In the genomic region with DNA sequence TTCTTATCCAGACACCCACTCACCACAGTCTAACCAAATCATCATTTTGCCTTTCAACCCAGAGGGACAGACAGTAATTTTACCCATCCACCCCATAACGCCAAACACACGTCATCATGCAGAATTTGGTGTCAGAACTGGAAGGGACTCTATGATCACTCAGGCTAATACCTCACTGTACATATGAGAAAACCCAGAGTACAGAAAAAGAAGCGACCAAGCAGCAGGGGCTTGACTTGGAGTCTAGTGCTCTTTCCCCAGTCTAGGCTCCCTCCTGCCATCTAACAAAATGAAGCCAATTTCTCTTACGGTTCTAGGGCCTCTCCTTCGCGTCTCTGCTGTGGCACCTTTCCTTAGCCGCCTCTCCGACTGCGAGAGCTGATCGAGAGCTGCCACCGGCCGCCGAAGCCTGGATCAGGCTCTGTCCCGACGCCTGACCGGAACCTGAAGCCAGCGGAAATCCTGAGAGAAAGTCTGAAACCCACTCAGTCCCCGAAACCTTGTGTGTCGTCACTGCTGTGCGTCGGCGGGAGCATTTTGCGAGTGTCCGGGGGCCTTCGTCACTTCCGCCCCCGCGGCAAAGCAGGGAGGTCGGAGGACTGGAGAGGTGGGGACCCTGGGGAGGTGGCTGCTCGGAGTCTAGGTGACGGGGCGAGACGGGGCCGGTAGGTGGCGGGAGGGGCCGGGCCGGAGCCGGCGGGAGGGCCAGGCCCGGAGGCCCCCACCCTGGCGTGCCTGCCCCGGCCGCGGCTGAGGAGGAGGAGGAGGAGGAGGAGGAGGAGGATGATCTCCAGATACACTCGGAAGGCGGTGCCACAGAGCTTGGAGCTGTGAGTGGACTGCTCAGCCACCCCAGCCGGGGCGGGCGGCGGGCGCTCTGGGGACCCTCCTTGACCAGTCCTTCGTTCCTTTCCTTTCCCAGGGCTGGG, we compare ENCODE assay signal across 8 cellular contexts. TPM values are rescaled to one million over a fixed set of nuclear protein-coding genes. Genes with fewer than 3 reads are reported as not detected.
A peak's percentile ranks its signal among the peaks of the same experiment; 100 is the strongest.
DNase-seq lines count a peak whose midpoint lies in the region; ATAC-seq and TF ChIP-seq lines count a peak whose summit lies in the region.

ECD (minus strand) TSS at position 452 of the 929 bp plus-strand sequence. CDS start 4,071 bp downstream, outside the sequence.
FAM149B1 (plus strand) TSS at position 563 of the 929 bp plus-strand sequence; CDS start at position 784, 221 bp downstream.

- H3K4me3 ChIP-seq in CD8-positive, alpha-beta memory T cell (ENCODE audit: low read length) = peak within 1 kb of the TSS; percentile 100
- H3K4me3 ChIP-seq in lung = peak within 1 kb of the TSS; percentile 90

- H3K36me3 ChIP-seq in CD8-positive, alpha-beta memory T cell (ENCODE audit: insufficient read depth, low read length) = peaks cover 1% of the 10 kb centered on the region
- peaks cover 0 to 2% of the 10 kb centered on the region in 2 donors for H3K36me3 ChIP-seq in lung (ENCODE audit: control insufficient read depth in 2 of 2, insufficient read depth in 2 of 2, low read length in 2 of 2)

- DNase-seq in CD8-positive, alpha-beta memory T cell = peak; percentile 83 to 94 (median 90)
- DNase-seq in HPDE6-E6E7 (ENCODE audit: extremely low spot score) (peak; percentile 77), lung (ENCODE audit: low spot score) (peak; percentile 95)
- peak; percentile 82 for DNase-seq in NK-92 treated with Interleukin-12 subunit alpha and Interleukin-12 subunit beta, amount 100 ng/mL, for 24 hours (lab: John Stamatoyannopoulos, UW)
- DNase-seq in activated CD8-positive, alpha-beta memory T cell treated with anti-CD3 and anti-CD28 coated beads for 24 hours = peak; percentile 98
- DNase-seq in effector CD8-positive, alpha-beta T cell (lab: John Stamatoyannopoulos, UW) = peak; percentile 86
- peak; percentile 80 to 91 (median 80) for DNase-seq in stimulated activated CD4-positive, alpha-beta T cell treated with anti-CD3 and anti-CD28 coated beads, TNF-alpha, amount 100 ng/mL, for 4 hours (ENCODE audit: low read depth in 3 of 3)

- no peak for TF ChIP-seq CTCF in lung (IDR thresholded peaks at IDR 0.05; ENCODE audit: control extremely low read depth, extremely low read depth)

- no peaks in the 10 kb centered on the region for H3K9me3 Mint-ChIP-seq in CD8-positive, alpha-beta memory T cell

- POLR2A ChIA-PET in CD8-positive, alpha-beta memory T cell (lab: Charles Lee) = interaction anchor here (0.8 to 1.3 kb wide), 2 partner anchors 71 to 80 kb away, joined by 4 to 5 read pairs; partner anchors contain the start of gene DNAJC9

- peaks cover 0 to 3% of the 10 kb centered on the region in 2 donors for H3K27me3 Mint-ChIP-seq in CD8-positive, alpha-beta memory T cell

- peaks cover 39 to 49% (median 46%) of the 10 kb centered on the region in 3 donors for H3K4me1 Mint-ChIP-seq in CD8-positive, alpha-beta memory T cell

- peaks cover 28% of the 10 kb centered on the region for H3K4me1 ChIP-seq in CD8-positive, alpha-beta memory T cell (ENCODE audit: insufficient read depth, low read length)
- H3K4me1 ChIP-seq in lung (ENCODE audit: control insufficient read depth in 2 of 2, insufficient read depth in 2 of 2, low read length in 2 of 2) = peaks cover 0 to 10% of the 10 kb centered on the region in 2 donors

- H3K36me3 Mint-ChIP-seq in CD8-positive, alpha-beta memory T cell = peaks cover 0 to 24% (median 0%) of the 10 kb centered on the region in 3 donors

- H3K4me3 Mint-ChIP-seq in CD8-positive, alpha-beta memory T cell = peak within 1 kb of the TSS; percentile 99 to 100 (median 100)

- 0 to 1% methylated on average over 48 to 52 of the region's 52 CpGs for WGBS in lung, 2 donors

- no peaks in the 10 kb centered on the region for H3K9me3 ChIP-seq in CD8-positive, alpha-beta memory T cell (ENCODE audit: low read length)
- no peaks in the 10 kb centered on the region for H3K9me3 ChIP-seq in lung (ENCODE audit: control insufficient read depth in 2 of 2, insufficient read depth in 1 of 2, low read length in 1 of 2)

- H3K27ac ChIP-seq in CD8-positive, alpha-beta memory T cell (ENCODE audit: low read depth, low read length) = peak within 1 kb of the TSS; percentile 100
- H3K27ac ChIP-seq in lung (ENCODE audit: low read depth in 1 of 2, low read length in 1 of 2) = peak within 1 kb of the TSS; percentile 93 to 99

- no peaks in the 10 kb centered on the region for H3K27me3 ChIP-seq in CD8-positive, alpha-beta memory T cell (ENCODE audit: insufficient read depth, low read length, poor library complexity, severe bottlenecking)
- no peaks in the 10 kb centered on the region for H3K27me3 ChIP-seq in lung (ENCODE audit: control insufficient read depth, insufficient read depth)

- CTCF ChIA-PET in CD8-positive, alpha-beta memory T cell (lab: Charles Lee) = interaction anchor here (1.7 to 3.2 kb wide), 3 partner anchors 9 to 71 kb away, joined by 4 to 24 read pairs (median 17); partner anchors contain the start of gene P4HA1

- peak; percentile 85 for ATAC-seq in GM19455 (IDR thresholded peaks at IDR 0.05; ENCODE audit: unreplicated experiment)
- ATAC-seq in lung (ENCODE audit: insufficient read depth, low FRiP score) = peak; percentile 93

- peak within 1 kb of the TSS; percentile 99 to 100 (median 100) for H3K27ac Mint-ChIP-seq in CD8-positive, alpha-beta memory T cell

RNA-seq across cellular contexts. Expression of gene ECD, which starts in this region (rescaled TPM):
- total RNA-seq in CD8-positive, alpha-beta memory T cell = 10 to 100 TPM; 33.2 to 35.8 TPM
- 24.9 TPM for polyA plus RNA-seq in CD8-positive, alpha-beta memory T cell
- total RNA-seq in lung = 10 to 100 TPM; 19.2 to 29.5 TPM
- polyA plus RNA-seq in lung = 10 to 100 TPM; 11.2 to 12.4 TPM

RNA-seq across cellular contexts. Expression of gene FAM149B1, which starts in this region (rescaled TPM):
- total RNA-seq in CD8-positive, alpha-beta memory T cell = 10 to 100 TPM; 13.1 to 13.7 TPM
- polyA plus RNA-seq in CD8-positive, alpha-beta memory T cell = 4.7 TPM
- total RNA-seq in lung = 10 to 100 TPM; 19.0 to 35.9 TPM
- 10 to 100 TPM; 10.7 to 17.1 TPM for polyA plus RNA-seq in lung

Comparison
In these comparisons a context has a peak if more than half of its experiments do, and no peak if none do; other contexts are left out.
1. Peak in every context shown above with its lines: DNase-seq, ATAC-seq, H3K4me3 ChIP-seq and H3K27ac ChIP-seq.